In genomic region chr3:23656821-23657220, GRCh38 we compare ENCODE assay signal across 28 cellular contexts.
"Had no signal": no experiment of that assay in that cellular context is flagged by ENCODE, and none has a peak within 500 bp of the region (broad histone marks: within the 10 kb centered on the region; RNA-seq: fewer than 3 reads in every experiment).

No MANE protein-coding gene starts in this region.

- DNase-seq: activated CD4-positive, alpha-beta memory T cell treated with anti-CD3 and anti-CD28 coated beads for 36 hours; activated CD4-positive, alpha-beta T cell treated with anti-CD3 and anti-CD28 coated beads for 4 hours; activated CD4-positive, alpha-beta T cell treated with anti-CD3 and anti-CD28 coated beads, Interleukin-2, amount 50 U/mL, for 1 hour; activated CD8-positive, alpha-beta memory T cell treated with anti-CD3 and anti-CD28 coated beads, Interleukin-2, amount 50 U/mL, for 4 hours; activated gamma-delta T cell treated with Interleukin-2 at 50 U/mL for 16 hours; activated naive CD4-positive, alpha-beta T cell treated with anti-CD3 and anti-CD28 coated beads for 36 hours; activated T-cell treated with anti-CD3 and anti-CD28 coated beads for 4 hours; activated T-cell treated with anti-CD3 and anti-CD28 coated beads, Interleukin-2, amount 50 U/mL, for 4 hours; adrenal gland; body of pancreas; cerebellar nuclear complex; Karpas-422; NCI-H1105; NCI-H1417 treated with DMSO at 0.1 percent for 48 hours; NCI-H187 treated with DMSO at 0.1 percent for 48 hours; NCI-H2081 treated with DMSO at 0.1 percent for 48 hours; NCI-H345; NCI-H524 treated with DMSO at 0.1 percent for 48 hours; NK-92 treated with Interleukin-12 subunit alpha and Interleukin-12 subunit beta, amount 100 ng/mL, for 24 hours; OCI-M1; SHP77; SJCRH30 had no signal

- H3K9me3 ChIP-seq: adrenal gland, body of pancreas had no signal

- H3K27me3 ChIP-seq: adrenal gland, body of pancreas, breast epithelium, SJCRH30 had no signal

- H3K27ac ChIP-seq: adrenal gland, body of pancreas, breast epithelium, SJCRH30, SK-N-MC had no signal

- ATAC-seq: activated CD4-positive, CD25-positive, alpha-beta regulatory T cell treated with anti-CD3 and anti-CD28 coated beads, Interleukin-2, amount 50 U/mL, for 24 hours; activated naive CD4-positive, alpha-beta T cell treated with anti-CD3 and anti-CD28 coated beads, Interleukin-2, amount 50 U/mL, for 72 hours; activated T-cell treated with anti-CD3 and anti-CD28 coated beads, Interleukin-2, amount 50 U/mL, for 4 hours; body of pancreas; K562 had no signal

- H3K36me3 Mint-ChIP-seq: activated CD4-positive, alpha-beta memory T cell treated with anti-CD3 and anti-CD28 coated beads for 36 hours had no signal

- H3K36me3 ChIP-seq: adrenal gland, breast epithelium, SJCRH30 had no signal

- H3K4me3 Mint-ChIP-seq: activated CD4-positive, alpha-beta memory T cell treated with anti-CD3 and anti-CD28 coated beads for 36 hours; activated naive CD4-positive, alpha-beta T cell treated with anti-CD3 and anti-CD28 coated beads for 36 hours; activated T-cell treated with anti-CD3 and anti-CD28 coated beads, Interleukin-2, amount 50 U/mL, for 4 hours; activated T-helper 1 cell treated with anti-CD3 and anti-CD28 coated beads, Interleukin-12 subunit alpha, Interleukin-12 subunit beta, Interleukin-2, Interleukin-4 antibody, amounts not matched to agents 30 ng/mL and 10 ng/mL and 1 ng/mL, durations not matched to agents 14 hours and 24 hours and 36 hours had no signal

- H3K4me1 ChIP-seq: adrenal gland, body of pancreas, breast epithelium had no signal

- H3K4me3 ChIP-seq: adrenal gland, body of pancreas, breast epithelium, K562, SJCRH30, SK-N-MC had no signal

- H3K27ac Mint-ChIP-seq: activated CD4-positive, alpha-beta memory T cell treated with anti-CD3 and anti-CD28 coated beads for 36 hours; activated naive CD4-positive, alpha-beta T cell treated with anti-CD3 and anti-CD28 coated beads for 36 hours; activated naive CD4-positive, alpha-beta T cell treated with anti-CD3 and anti-CD28 coated beads, Interleukin-2, amount 50 U/mL, for 72 hours; activated T-helper 1 cell treated with anti-CD3 and anti-CD28 coated beads, Interleukin-12 subunit alpha, Interleukin-12 subunit beta, Interleukin-2, Interleukin-4 antibody, amounts not matched to agents 30 ng/mL and 10 ng/mL and 1 ng/mL, durations not matched to agents 14 hours and 24 hours and 36 hours had no signal
